Comparison of ENCODE assay signal across 22 cellular contexts in genomic region chr5:83149671-83150070, GRCh38.
DNase-seq lines count a peak whose midpoint lies in the region; ATAC-seq, FAIRE-seq and TF ChIP-seq lines count a peak whose summit lies in the region.
"Had no signal": no experiment of that assay in that cellular context is flagged by ENCODE, and none has a peak within 500 bp of the region (broad histone marks: within the 10 kb centered on the region; RNA-seq: fewer than 3 reads in every experiment).

No MANE protein-coding gene starts in this region.

- no peak overlapping the region for H2AFZ ChIP-seq in IMR-90 (replicated peaks; ENCODE audit: low read length, poor library complexity)

- H3K9me1 ChIP-seq in IMR-90 (ENCODE audit: insufficient read depth, low read length), result no peaks in the 10 kb centered on the region

- no peaks in the 10 kb centered on the region for H3K79me1 ChIP-seq in IMR-90 (ENCODE audit: low read depth in 1 of 2, low read length in 2 of 2)

- POLR2A ChIA-PET in IMR-90 (lab: Charles Lee; ENCODE audit: unreplicated experiment), result no interaction called here

- no peak overlapping the region for H3K4me2 ChIP-seq in IMR-90 (ENCODE audit: low read depth, low read length)

- no peak overlapping the region for H3K18ac ChIP-seq in IMR-90 (ENCODE audit: low read depth, low read length)

- TF ChIP-seq POLR2A in IMR-90 (IDR thresholded peaks at IDR 0.05; ENCODE audit: low read depth, low read length), result no peak
- TF ChIP-seq POLR2A in H54 (IDR thresholded peaks at IDR 0.05; ENCODE audit: low read depth, low read length), result no peak
- no peak for TF ChIP-seq POLR2A in sigmoid colon (IDR thresholded peaks at IDR 0.05)

- TF ChIP-seq RAD21 in IMR-90 (IDR thresholded peaks at IDR 0.05; ENCODE audit: low read length), result no peak

- TF ChIP-seq EP300 in sigmoid colon (IDR thresholded peaks at IDR 0.05), result no peak

- ATAC-seq in IMR-90 (ENCODE audit: low read depth) (no peak), GM21390 (IDR thresholded peaks at IDR 0.05; ENCODE audit: unreplicated experiment) (no peak)
- ATAC-seq: heart left ventricle; K562; naive thymus-derived CD4-positive, alpha-beta T cell; stimulated activated effector memory CD8-positive, alpha-beta T cell treated with anti-CD3 and anti-CD28 coated beads, Interleukin-12 subunit alpha, Interleukin-12 subunit beta, amount 100 ng/mL, for 72 hours had no signal

- H2BK20ac ChIP-seq in IMR-90 (ENCODE audit: low read depth, low read length), result no peak overlapping the region

- H2BK5ac ChIP-seq in IMR-90 (ENCODE audit: low read depth, low read length, poor library complexity, severe bottlenecking), result no peak overlapping the region

- no TSS peak for BruUV-seq in IMR-90 (replicated peaks; lab: Mats Ljungman, UMichigan)

- no peak for FAIRE-seq in H54 (lab: Jason Lieb, UNC)
- FAIRE-seq: H1, K562 had no signal

- H2BK120ac ChIP-seq in IMR-90 (ENCODE audit: low read depth, low read length), result no peak overlapping the region

- H3K27ac ChIP-seq in IMR-90 (ENCODE audit: insufficient read depth, low read length) (no peak overlapping the region), brain microvascular endothelial cell (no peak overlapping the region), sigmoid colon (no peak overlapping the region)
- H3K27ac ChIP-seq: esophagus muscularis mucosa, heart left ventricle, HL-60, tibial artery had no signal

- no peak overlapping the region for H2AK9ac ChIP-seq in IMR-90 (replicated peaks; ENCODE audit: low read depth, low read length, poor library complexity)

- no peak overlapping the region for H2BK15ac ChIP-seq in IMR-90 (ENCODE audit: low read depth, low read length)

- CTCF ChIA-PET in IMR-90 (lab: Yijun Ruan, JAX), result no interaction called here

- H4K5ac ChIP-seq in IMR-90 (ENCODE audit: low read depth, low read length), result no peak overlapping the region

- TF ChIP-seq CTCF in IMR-90 (conservative IDR thresholded peaks at IDR 0.05; ENCODE audit: low read depth, low read length) (no peak), brain microvascular endothelial cell (IDR thresholded peaks at IDR 0.05; ENCODE audit: low read depth, low read length, missing control alignments) (no peak), sigmoid colon (IDR thresholded peaks at IDR 0.05) (no peak)

- DNase-seq in ACHN, result peak; percentile 8
- peak; percentile 76 for DNase-seq in IMR-90
- DNase-seq in brain microvascular endothelial cell, result peak; percentile 79
- peak; percentile 72 for DNase-seq in kidney tubule cell (ENCODE audit: low spot score)
- no peak for DNase-seq in H54 (ENCODE audit: insufficient read length, low spot score)
- no peak for DNase-seq in NCI-H748 treated with DMSO at 0.1 percent for 48 hours (lab: John Stamatoyannopoulos, UW)
- DNase-seq in sigmoid colon, result no peak
- DNase-seq: activated naive CD4-positive, alpha-beta T cell treated with anti-CD3 and anti-CD28 coated beads, Interleukin-2, amount 50 U/mL, for 16 hours; activated T-cell treated with anti-CD3 and anti-CD28 coated beads, Interleukin-2, amount 50 U/mL, for 48 hours; DND-41; heart left ventricle; naive thymus-derived CD4-positive, alpha-beta T cell; NCI-H1092; NCI-H2107; NCI-H524; tibial artery had no signal

- H3K36me3 ChIP-seq in IMR-90 (ENCODE audit: control insufficient read depth, insufficient read depth, low read length) (no peaks in the 10 kb centered on the region), brain microvascular endothelial cell (replicated peaks) (no peaks in the 10 kb centered on the region), sigmoid colon (no peaks in the 10 kb centered on the region)
- H3K36me3 ChIP-seq: esophagus muscularis mucosa, heart left ventricle, tibial artery had no signal

- no peaks in the 10 kb centered on the region for H3K27me3 ChIP-seq in IMR-90 (ENCODE audit: control insufficient read depth, insufficient read depth, low read length)
- H3K27me3 ChIP-seq in brain microvascular endothelial cell (replicated peaks), result no peaks in the 10 kb centered on the region
- H3K27me3 ChIP-seq in sigmoid colon, result no peaks in the 10 kb centered on the region
- H3K27me3 ChIP-seq: esophagus muscularis mucosa, heart left ventricle, tibial artery had no signal

- no peak overlapping the region for H3K14ac ChIP-seq in IMR-90 (replicated peaks; ENCODE audit: low read depth, low read length)

- H3K9me3 ChIP-seq in IMR-90 (ENCODE audit: control insufficient read depth, insufficient read depth, low read length) (no peaks in the 10 kb centered on the region), sigmoid colon (no peaks in the 10 kb centered on the region)
- H3K9me3 ChIP-seq: esophagus muscularis mucosa, heart left ventricle, tibial artery had no signal

- no peak overlapping the region for H2AK5ac ChIP-seq in IMR-90 (ENCODE audit: low read depth, low read length)

- intact Hi-C loops in IMR-90 (cut with micrococcal nuclease) (no loop called here), sigmoid colon (cut with DNase I) (no loop called here)

- H3K56ac ChIP-seq in IMR-90 (ENCODE audit: extremely low read depth, insufficient read depth, low read length), result no peak overlapping the region

- H4K8ac ChIP-seq in IMR-90 (ENCODE audit: low read depth in 2 of 2, low read length in 2 of 2), result no peak overlapping the region

- no peaks in the 10 kb centered on the region; the same call in 1 of the 2 replicates for H3K4me1 ChIP-seq in IMR-90 (ENCODE audit: control insufficient read depth, insufficient read depth, low read length)
- H3K4me1 ChIP-seq in sigmoid colon, result peaks cover 0 to 6% (median 0%) of the 10 kb centered on the region in 4 donors

- no peak overlapping the region for H4K91ac ChIP-seq in IMR-90 (ENCODE audit: insufficient read depth, low read depth, low read length)

- no peak overlapping the region for H3K9ac ChIP-seq in IMR-90 (ENCODE audit: low read depth, low read length)

- no peak overlapping the region for H3K23ac ChIP-seq in IMR-90 (ENCODE audit: low read depth, low read length)

- H3K4me3 ChIP-seq in IMR-90 (ENCODE audit: insufficient read depth, low read depth, low read length) (no peak overlapping the region), brain microvascular endothelial cell (ENCODE audit: low read depth, low read length) (no peak overlapping the region), sigmoid colon (no peak overlapping the region)
- H3K4me3 ChIP-seq: esophagus muscularis mucosa, heart left ventricle, K562, tibial artery had no signal

- no peaks in the 10 kb centered on the region for H4K20me1 ChIP-seq in IMR-90 (ENCODE audit: insufficient read depth, low read length)

- in situ Hi-C loops in ACHN (cut with HindIII; ENCODE audit: low pct_ligation_motif_present, low pct_unique_long_range_greater_than_20kb, low sequenced_read_pairs) (no loop called here), IMR-90 (cut with MboI; ENCODE audit: low sequenced_read_pairs) (no loop called here), brain microvascular endothelial cell (cut with HindIII; ENCODE audit: low pct_ligation_motif_present, low sequenced_read_pairs) (no loop called here)

- no peak overlapping the region for H3K4ac ChIP-seq in IMR-90 (ENCODE audit: low read depth, low read length)

- dilution Hi-C loops in IMR-90 (cut with HindIII; ENCODE audit: low sequenced_read_pairs, unreplicated experiment), result no loop called here

TF ChIP-seq in IMR-90, 13 proteins besides CTCF, POLR2A, EP300 and RAD21:
- no peak for TF ChIP-seq FOS (IDR thresholded peaks at IDR 0.05; ENCODE audit: low read depth, low read length)
- TF ChIP-seq MAFK (IDR thresholded peaks at IDR 0.05; ENCODE audit: low read depth, low read length), result no peak
- TF ChIP-seq MXI1 (IDR thresholded peaks at IDR 0.05; ENCODE audit: borderline replicate concordance, low read depth, low read length), result no peak
- no peak for TF ChIP-seq RCOR1 (IDR thresholded peaks at IDR 0.05; ENCODE audit: insufficient replicate concordance, low read length)
- TF ChIP-seq NFE2L2 (IDR thresholded peaks at IDR 0.05; ENCODE audit: low read depth, low read length), result no peak
- no peak for TF ChIP-seq ELK1 (IDR thresholded peaks at IDR 0.05; ENCODE audit: borderline replicate concordance, low read depth, low read length)
- no peak for TF ChIP-seq SMC3 (IDR thresholded peaks at IDR 0.05; ENCODE audit: low read depth, low read length)
- no peak for TF ChIP-seq USF2 (IDR thresholded peaks at IDR 0.05; ENCODE audit: low read depth, low read length)
- no peak for TF ChIP-seq CEBPB (IDR thresholded peaks at IDR 0.05; ENCODE audit: low read depth, low read length)
- TF ChIP-seq BHLHE40 (IDR thresholded peaks at IDR 0.05; ENCODE audit: low read depth, low read length), result no peak
- TF ChIP-seq RFX5 (IDR thresholded peaks at IDR 0.05; ENCODE audit: low read depth, low read length), result no peak
- TF ChIP-seq MAZ (IDR thresholded peaks at IDR 0.05; ENCODE audit: borderline replicate concordance, low read depth, low read length), result no peak
- TF ChIP-seq CHD1 (IDR thresholded peaks at IDR 0.05; ENCODE audit: low read depth, low read length), result no peak

Comparison
In these comparisons a context has a peak if more than half of its experiments do, and no peak if none do; other contexts are left out.
1. DNase-seq: peak in ACHN (single experiment), IMR-90 (single experiment), brain microvascular endothelial cell (single experiment) and kidney tubule cell (single experiment); none in H54 (single experiment), NCI-H748 treated with DMSO at 0.1 percent for 48 hours (single experiment) and sigmoid colon (single experiment).